8 cellular contexts compared by ENCODE assay signal in genomic region chr6:33768644-33769120, GRCh38. TPM values are rescaled to one million over a fixed set of nuclear protein-coding genes. Genes with fewer than 3 reads are reported as not detected.
DNase-seq lines count a peak whose midpoint lies in the region; ATAC-seq and TF ChIP-seq lines count a peak whose summit lies in the region.

No MANE protein-coding gene starts in this region.

- H3K36me3 Mint-ChIP-seq in activated naive CD4-positive, alpha-beta T cell treated with anti-CD3 and anti-CD28 coated beads for 36 hours (ENCODE audit: low read depth) = no peaks in the 10 kb centered on the region

- H3K27ac Mint-ChIP-seq in activated naive CD4-positive, alpha-beta T cell treated with anti-CD3 and anti-CD28 coated beads for 36 hours = no peak overlapping the region

- no peak overlapping the region for H3K4me3 Mint-ChIP-seq in activated naive CD4-positive, alpha-beta T cell treated with anti-CD3 and anti-CD28 coated beads for 36 hours

- peak overlapping the region; percentile 38 for H3K27ac ChIP-seq in upper lobe of right lung

- peaks cover 17% of the 10 kb centered on the region for H3K36me3 ChIP-seq in upper lobe of right lung

- no peaks in the 10 kb centered on the region for H3K9me3 Mint-ChIP-seq in activated naive CD4-positive, alpha-beta T cell treated with anti-CD3 and anti-CD28 coated beads for 36 hours

- intact Hi-C loops in activated naive CD4-positive, alpha-beta T cell treated with anti-CD3 and anti-CD28 coated beads for 36 hours (cut with micrococcal nuclease) = loop anchor here (1.0 to 2.0 kb wide), 2 partner anchors 259 to 386 kb away; no protein-coding TSS in a partner anchor
- intact Hi-C loops in upper lobe of right lung (cut with DNase I) = no loop called here

- DNase-seq in EL (peak; percentile 84), KG1 (lab: John Stamatoyannopoulos, UW) (peak; percentile 24), SK-N-DZ (ENCODE audit: low spot score) (peak; percentile 70), glomerular visceral epithelial cell (ENCODE audit: extremely low spot score) (peak; percentile 73), pons (ENCODE audit: low spot score) (peak; percentile 64), upper lobe of right lung (peak; percentile 88)
- peak; percentile 85 for DNase-seq in activated naive CD4-positive, alpha-beta T cell treated with anti-CD3 and anti-CD28 coated beads for 36 hours

- peaks cover 34% of the 10 kb centered on the region for H3K4me1 ChIP-seq in upper lobe of right lung

- ATAC-seq in upper lobe of right lung (peak; percentile 81), HG03196 (IDR thresholded peaks at IDR 0.05; ENCODE audit: unreplicated experiment) (no peak)

- peak; percentile 76 for TF ChIP-seq CTCF in upper lobe of right lung (IDR thresholded peaks at IDR 0.05)

- no peaks in the 10 kb centered on the region for H3K27me3 Mint-ChIP-seq in activated naive CD4-positive, alpha-beta T cell treated with anti-CD3 and anti-CD28 coated beads for 36 hours (ENCODE audit: low read depth)

- CTCF ChIA-PET in activated naive CD4-positive, alpha-beta T cell treated with anti-CD3 and anti-CD28 coated beads for 36 hours (lab: Charles Lee) = interaction anchor here (0.7 to 7.7 kb wide), 9 partner anchors 23 to 386 kb away, joined by 3 to 66 read pairs (median 6); no protein-coding TSS in a partner anchor

- H3K9me3 ChIP-seq in upper lobe of right lung = no peaks in the 10 kb centered on the region

- H3K4me3 ChIP-seq in upper lobe of right lung = no peak overlapping the region

- no peaks in the 10 kb centered on the region for H3K27me3 ChIP-seq in upper lobe of right lung

- peaks cover 3% of the 10 kb centered on the region for H3K4me1 Mint-ChIP-seq in activated naive CD4-positive, alpha-beta T cell treated with anti-CD3 and anti-CD28 coated beads for 36 hours (ENCODE audit: low read depth)

RNA-seq across cellular contexts. Expression of gene LEMD2, which starts 20.2 kb away (rescaled TPM):
- 48.5 and 52.3 TPM in 2 replicates for polyA plus RNA-seq in SK-N-DZ (2014; cell fraction: cytosol; rRNA removed)
- 107 and 111 TPM in 2 replicates for polyA plus RNA-seq in SK-N-DZ (2014; cell fraction: nucleus; rRNA removed)
- total RNA-seq in activated naive CD4-positive, alpha-beta T cell treated with anti-CD3 and anti-CD28 coated beads for 36 hours = 10 to 100 TPM; 64.0 to 66.3 TPM
- 61.5 TPM for total RNA-seq in upper lobe of right lung

RNA-seq across cellular contexts. Expression of gene IP6K3, which starts 22.0 kb away (rescaled TPM):
- polyA plus RNA-seq in SK-N-DZ (2014; cell fraction: cytosol; rRNA removed) = not detected in 2 replicates
- not detected in 2 replicates for polyA plus RNA-seq in SK-N-DZ (2014; cell fraction: nucleus; rRNA removed)
- not detected for total RNA-seq in activated naive CD4-positive, alpha-beta T cell treated with anti-CD3 and anti-CD28 coated beads for 36 hours
- total RNA-seq in upper lobe of right lung = 4.6 TPM

RNA-seq across cellular contexts. Expression of gene MLN, which starts 35.1 kb away (rescaled TPM):
- polyA plus RNA-seq in SK-N-DZ (2014; cell fraction: cytosol; rRNA removed) = not detected in 2 replicates
- not detected in 2 replicates for polyA plus RNA-seq in SK-N-DZ (2014; cell fraction: nucleus; rRNA removed)
- total RNA-seq in activated naive CD4-positive, alpha-beta T cell treated with anti-CD3 and anti-CD28 coated beads for 36 hours = not detected
- not detected for total RNA-seq in upper lobe of right lung

RNA-seq across cellular contexts. Expression of gene UQCC2, which starts 57.2 kb away (rescaled TPM):
- polyA plus RNA-seq in SK-N-DZ (2014; cell fraction: cytosol; rRNA removed) = 29.7 and 55.5 TPM in 2 replicates
- 49.0 and 53.5 TPM in 2 replicates for polyA plus RNA-seq in SK-N-DZ (2014; cell fraction: nucleus; rRNA removed)
- total RNA-seq in activated naive CD4-positive, alpha-beta T cell treated with anti-CD3 and anti-CD28 coated beads for 36 hours = 100 to 1,000 TPM; 199 to 205 TPM
- 40.6 TPM for total RNA-seq in upper lobe of right lung

Comparison
In these comparisons a context has a peak if more than half of its experiments do, and no peak if none do; other contexts are left out.
1. DNase-seq: peak in every context shown above with its lines; median percentile 88 in upper lobe of right lung; 85 in activated naive CD4-positive, alpha-beta T cell treated with anti-CD3 and anti-CD28 coated beads for 36 hours; 84 in EL; 73 in glomerular visceral epithelial cell; 70 in SK-N-DZ; 64 in pons; 24 in KG1.